1 cellular context compared by ENCODE assay signal in genomic region chr2:124063596-124063995, GRCh38.
TF ChIP-seq lines count a peak whose summit lies in the region.

No MANE protein-coding gene starts in this region.

TF ChIP-seq in HepG2, 621 proteins besides CTCF, POLR2A, EP300 and RAD21:
- TF ChIP-seq ZNF615 (CRISPR knock-in tag; IDR thresholded peaks at IDR 0.05; ENCODE audit: borderline replicate concordance) (no peak), CREB1 (IDR thresholded peaks at IDR 0.05) (peak; percentile 21; the same call in 1 of the 2 replicates), CREB1 (CRISPR knock-in tag; IDR thresholded peaks at IDR 0.05) (no peak), ATF7 (IDR thresholded peaks at IDR 0.05) (peak; percentile 92), ATF7 (CRISPR knock-in tag; IDR thresholded peaks at IDR 0.05) (no peak), ZNF564 (CRISPR knock-in tag; IDR thresholded peaks at IDR 0.05) (no peak), ZNF563 (CRISPR knock-in tag; IDR thresholded peaks at IDR 0.05) (no peak), SRSF4 (IDR thresholded peaks at IDR 0.05; ENCODE audit: low read depth, low read length, poor library complexity, severe bottlenecking) (no peak)
